In the genomic region with DNA sequence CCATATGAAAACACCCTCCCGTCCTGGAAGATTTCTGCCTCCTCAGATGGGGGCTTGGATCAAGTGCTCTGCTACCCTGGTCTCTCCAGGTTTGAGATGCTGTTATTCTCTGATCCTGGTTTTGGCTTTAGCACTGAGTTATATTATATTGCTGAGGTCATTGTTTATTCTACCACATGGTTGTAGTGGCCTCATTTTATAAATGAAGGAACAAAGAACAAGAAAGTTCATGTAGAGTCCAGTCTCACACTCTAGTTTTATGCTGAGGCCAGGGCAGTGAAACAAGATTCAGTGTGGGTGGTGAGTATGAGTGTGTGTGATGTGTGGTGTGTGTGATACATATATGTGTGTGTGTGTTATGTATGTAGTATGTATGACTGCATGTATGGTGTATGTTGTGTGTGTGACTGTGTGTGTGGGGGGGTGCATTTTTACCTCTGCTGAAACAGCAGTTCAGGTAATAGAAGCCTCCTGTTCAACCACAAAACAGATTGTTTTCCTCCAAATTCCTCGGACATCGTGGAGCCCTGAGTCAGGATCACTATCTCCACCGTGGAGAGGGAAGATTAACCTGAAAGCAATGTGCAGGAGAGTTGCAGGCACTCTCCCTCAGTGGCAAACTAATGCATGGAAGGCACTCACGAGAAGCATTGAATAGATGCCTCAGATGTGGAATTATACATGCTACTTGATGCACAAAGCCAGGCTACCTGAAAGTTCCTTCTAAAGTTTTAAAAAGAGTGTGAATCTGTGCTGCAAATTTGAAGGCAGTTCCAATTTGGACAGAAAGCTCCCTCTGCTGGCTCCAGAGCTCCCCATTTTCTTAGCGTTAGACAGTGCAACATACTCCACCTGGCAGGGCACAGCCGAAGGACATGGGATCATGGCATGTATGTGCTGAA, we compare ENCODE assay signal across 9 cellular contexts.
DNase-seq lines count a peak whose midpoint lies in the region; ATAC-seq, FAIRE-seq and TF ChIP-seq lines count a peak whose summit lies in the region.
"Had no signal": no experiment of that assay in that cellular context is flagged by ENCODE, and none has a peak within 500 bp of the region (broad histone marks: within the 10 kb centered on the region; RNA-seq: fewer than 3 reads in every experiment).

No MANE protein-coding gene starts in this region.

- H3K4me2 ChIP-seq in Karpas-422 (ENCODE audit: low read depth, low read length, poor library complexity, severe bottlenecking) (no peak overlapping the region), HepG2 (ENCODE audit: low read depth, low read length) (no peak overlapping the region)

- in situ Hi-C loops in HepG2 (cut with HindIII; ENCODE audit: extremely low pct_ligation_motif_present, low pct_unique_long_range_greater_than_20kb), result no loop called here

- FAIRE-seq in HepG2 (lab: Jason Lieb, UNC), result no peak
- FAIRE-seq: colon had no signal

- peak; percentile 70 for DNase-seq in Ammon's horn (ENCODE audit: low spot score)
- DNase-seq in Karpas-422, result peak; percentile 56
- peak; percentile 66 for DNase-seq in cardiac fibroblast (ENCODE audit: low read depth in 2 of 2)
- DNase-seq in HepG2 (ENCODE audit: low spot score), result peak; percentile 5
- peak; percentile 60 for DNase-seq in ureter (ENCODE audit: low spot score)
- no peak for DNase-seq in stimulated activated CD4-positive, alpha-beta T cell treated with anti-CD3 and anti-CD28 coated beads, Interleukin-2, amount 100 ng/mL, for 48 hours
- no peak for DNase-seq in NCI-H510A treated with DMSO at 0.1 percent for 48 hours (lab: John Stamatoyannopoulos, UW)
- no peak for DNase-seq in activated naive CD4-positive, alpha-beta T cell (lab: John Stamatoyannopoulos, UW)

- no peak for TF ChIP-seq POLR2A in HepG2 (IDR thresholded peaks at IDR 0.05; ENCODE audit: insufficient read depth in 1 of 2, low read depth in 2 of 2, low read length in 2 of 2)

- H3K27me3 ChIP-seq in Karpas-422 (ENCODE audit: low read length) (no peaks in the 10 kb centered on the region), HepG2 (ENCODE audit: control insufficient read depth in 1 of 2, insufficient read depth in 2 of 2, low read length in 2 of 2) (no peaks in the 10 kb centered on the region; a peak in 1 of 5 replicates)

- WGBS in HepG2 (ENCODE audit: low lambda C conversion rate), result 2% methylated on average over 7 of the region's 7 CpGs

- no peaks in the 10 kb centered on the region for H3K9me3 ChIP-seq in Karpas-422 (ENCODE audit: low read length)
- H3K9me3 ChIP-seq in HepG2 (ENCODE audit: low read length), result no peaks in the 10 kb centered on the region

- H4K20me1 ChIP-seq in Karpas-422 (ENCODE audit: insufficient read depth, low read depth, low read length), result no peaks in the 10 kb centered on the region
- no peaks in the 10 kb centered on the region for H4K20me1 ChIP-seq in HepG2 (ENCODE audit: insufficient read depth, low read length)

- H2AFZ ChIP-seq in Karpas-422 (ENCODE audit: low read length) (no peak overlapping the region), HepG2 (ENCODE audit: low read length) (no peak overlapping the region)

- no peaks in the 10 kb centered on the region for H3K4me1 ChIP-seq in Karpas-422 (ENCODE audit: low read length)
- H3K4me1 ChIP-seq in HepG2 (ENCODE audit: insufficient read depth, low read length), result no peaks in the 10 kb centered on the region

- no TSS peak for BruUV-seq in HepG2 (replicated peaks; lab: Mats Ljungman, UMichigan)

- ATAC-seq in HepG2, result peak; percentile 84

- CTCF ChIA-PET in HepG2 (lab: Yijun Ruan, JAX; ENCODE audit: low intra/inter-chr PET ratio, low total read pairs), result interaction anchor here (1.4 kb wide), 1 partner anchor 890 kb away, joined by 3 read pairs; no protein-coding TSS in a partner anchor

- H3K4me3 ChIP-seq in Karpas-422 (ENCODE audit: low read length), result no peak overlapping the region
- H3K4me3 ChIP-seq in cardiac fibroblast (replicated peaks in 1 of 2; ENCODE audit: low read depth in 2 of 2, low read length in 2 of 2), result no peak overlapping the region
- no peak overlapping the region for H3K4me3 ChIP-seq in HepG2 (replicated peaks in 1 of 3; ENCODE audit: insufficient read depth in 1 of 3, low read depth in 2 of 3, low read length in 3 of 3)

- no peak for TF ChIP-seq RAD21 in HepG2 (CRISPR knock-in tag; IDR thresholded peaks at IDR 0.05)

- TF ChIP-seq EP300 in HepG2 (IDR thresholded peaks at IDR 0.05; ENCODE audit: low read depth in 2 of 2, low read length in 2 of 2) (no peak), HepG2 (CRISPR knock-in tag; IDR thresholded peaks at IDR 0.05; ENCODE audit: borderline replicate concordance) (no peak)

- H3K9ac ChIP-seq in Karpas-422 (ENCODE audit: low read length), result no peak overlapping the region
- no peak overlapping the region for H3K9ac ChIP-seq in HepG2 (ENCODE audit: insufficient read depth, low read depth, low read length)

- H3K27ac ChIP-seq in Karpas-422 (ENCODE audit: low read length), result no peak overlapping the region
- no peak overlapping the region for H3K27ac ChIP-seq in HepG2 (ENCODE audit: extremely low read length, insufficient read depth, low read length)

- intact Hi-C loops in HepG2 (cut with micrococcal nuclease; ENCODE audit: unreplicated experiment), result loop anchor here (1.0 kb wide), 1 partner anchor 888 kb away; no protein-coding TSS in a partner anchor

- H3K9me2 ChIP-seq in Karpas-422 (replicated peaks; ENCODE audit: insufficient read depth, low read length), result no peaks in the 10 kb centered on the region

- POLR2A ChIA-PET in HepG2 (lab: Yijun Ruan, JAX), result no interaction called here

- no peaks in the 10 kb centered on the region for H3K79me2 ChIP-seq in Karpas-422 (ENCODE audit: low read length)
- no peaks in the 10 kb centered on the region for H3K79me2 ChIP-seq in HepG2 (ENCODE audit: insufficient read depth, low read length)

- peak; percentile 80 for TF ChIP-seq CTCF in cardiac fibroblast (IDR thresholded peaks at IDR 0.05; ENCODE audit: low read depth, low read length)
- TF ChIP-seq CTCF in HepG2 (CRISPR knock-in tag; IDR thresholded peaks at IDR 0.05), result peak; percentile 59

- H3K36me3 ChIP-seq in Karpas-422 (ENCODE audit: insufficient read depth, low read length), result no peaks in the 10 kb centered on the region
- H3K36me3 ChIP-seq in HepG2 (replicated peaks in 1 of 2; ENCODE audit: control insufficient read depth in 1 of 2, insufficient read depth in 2 of 2, low read length in 2 of 2), result no peaks in the 10 kb centered on the region

TF ChIP-seq in HepG2, 621 proteins besides CTCF, POLR2A, EP300 and RAD21:
- TF ChIP-seq, protein P1, sequence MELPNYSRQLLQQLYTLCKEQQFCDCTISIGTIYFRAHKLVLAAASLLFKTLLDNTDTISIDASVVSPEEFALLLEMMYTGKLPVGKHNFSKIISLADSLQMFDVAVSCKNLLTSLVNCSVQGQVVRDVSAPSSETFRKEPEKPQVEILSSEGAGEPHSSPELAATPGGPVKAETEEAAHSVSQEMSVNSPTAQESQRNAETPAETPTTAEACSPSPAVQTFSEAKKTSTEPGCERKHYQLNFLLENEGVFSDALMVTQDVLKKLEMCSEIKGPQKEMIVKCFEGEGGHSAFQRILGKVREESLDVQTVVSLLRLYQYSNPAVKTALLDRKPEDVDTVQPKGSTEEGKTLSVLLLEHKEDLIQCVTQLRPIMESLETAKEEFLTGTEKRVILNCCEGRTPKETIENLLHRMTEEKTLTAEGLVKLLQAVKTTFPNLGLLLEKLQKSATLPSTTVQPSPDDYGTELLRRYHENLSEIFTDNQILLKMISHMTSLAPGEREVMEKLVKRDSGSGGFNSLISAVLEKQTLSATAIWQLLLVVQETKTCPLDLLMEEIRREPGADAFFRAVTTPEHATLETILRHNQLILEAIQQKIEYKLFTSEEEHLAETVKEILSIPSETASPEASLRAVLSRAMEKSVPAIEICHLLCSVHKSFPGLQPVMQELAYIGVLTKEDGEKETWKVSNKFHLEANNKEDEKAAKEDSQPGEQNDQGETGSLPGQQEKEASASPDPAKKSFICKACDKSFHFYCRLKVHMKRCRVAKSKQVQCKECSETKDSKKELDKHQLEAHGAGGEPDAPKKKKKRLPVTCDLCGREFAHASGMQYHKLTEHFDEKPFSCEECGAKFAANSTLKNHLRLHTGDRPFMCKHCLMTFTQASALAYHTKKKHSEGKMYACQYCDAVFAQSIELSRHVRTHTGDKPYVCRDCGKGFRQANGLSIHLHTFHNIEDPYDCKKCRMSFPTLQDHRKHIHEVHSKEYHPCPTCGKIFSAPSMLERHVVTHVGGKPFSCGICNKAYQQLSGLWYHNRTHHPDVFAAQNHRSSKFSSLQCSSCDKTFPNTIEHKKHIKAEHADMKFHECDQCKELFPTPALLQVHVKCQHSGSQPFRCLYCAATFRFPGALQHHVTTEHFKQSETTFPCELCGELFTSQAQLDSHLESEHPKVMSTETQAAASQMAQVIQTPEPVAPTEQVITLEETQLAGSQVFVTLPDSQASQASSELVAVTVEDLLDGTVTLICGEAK (IDR thresholded peaks at IDR 0.05), result no peak
- TF ChIP-seq, protein P1 (CRISPR knock-in tag; IDR thresholded peaks at IDR 0.05), result no peak
- peak; percentile 39; the same call in 1 of the 2 replicates for TF ChIP-seq SMC3 (IDR thresholded peaks at IDR 0.05; ENCODE audit: low read length)
- peak; percentile 55 for TF ChIP-seq STAG1 (CRISPR knock-in tag; IDR thresholded peaks at IDR 0.05)

Comparison
In these comparisons a context has a peak if more than half of its experiments do, and no peak if none do; other contexts are left out.
1. DNase-seq: peak in Ammon's horn (single experiment), Karpas-422 (single experiment), cardiac fibroblast (2 of 2), HepG2 (single experiment) and ureter (single experiment); none in stimulated activated CD4-positive, alpha-beta T cell treated with anti-CD3 and anti-CD28 coated beads, Interleukin-2, amount 100 ng/mL, for 48 hours (0 of 2), NCI-H510A treated with DMSO at 0.1 percent for 48 hours (single experiment) and activated naive CD4-positive, alpha-beta T cell (0 of 4).